In genomic region chrX:38985375-38985774, GRCh38 we compare ENCODE assay signal across 11 cellular contexts.
DNase-seq lines count a peak whose midpoint lies in the region; ATAC-seq and TF ChIP-seq lines count a peak whose summit lies in the region.
"Had no signal": no experiment of that assay in that cellular context is flagged by ENCODE, and none has a peak within 500 bp of the region (broad histone marks: within the 10 kb centered on the region; RNA-seq: fewer than 3 reads in every experiment).

No MANE protein-coding gene starts in this region.

- ATAC-seq in psoas muscle (peak in 2 of 4 donors; percentile 59 to 60), GM19452 (IDR thresholded peaks at IDR 0.05; ENCODE audit: unreplicated experiment) (no peak), GM21367 (IDR thresholded peaks at IDR 0.05; ENCODE audit: unreplicated experiment) (no peak)

- H3K36me3 ChIP-seq in Karpas-422 (ENCODE audit: insufficient read depth, low read length) (no peaks in the 10 kb centered on the region), psoas muscle (ENCODE audit: insufficient read depth in 1 of 2, low read depth in 1 of 2) (no peaks in the 10 kb centered on the region)
- H3K36me3 ChIP-seq: SJSA1 had no signal

- H3K27me3 Mint-ChIP-seq in activated CD4-positive, alpha-beta T cell treated with anti-CD3 and anti-CD28 coated beads, Interleukin-2, amount 10 ng/mL, durations not matched to agents 24 days and 14 days: peaks cover 4% of the 10 kb centered on the region

- no peak overlapping the region for H2AFZ ChIP-seq in Karpas-422 (ENCODE audit: low read length)

- no peak overlapping the region for H3K9ac ChIP-seq in Karpas-422 (ENCODE audit: low read length)

- H3K27ac ChIP-seq in Karpas-422 (ENCODE audit: low read length) (no peak overlapping the region), psoas muscle (no peak overlapping the region)
- H3K27ac ChIP-seq: epithelial cell of prostate, SJSA1 had no signal

- peaks cover 1% of the 10 kb centered on the region for H3K4me1 Mint-ChIP-seq in activated CD4-positive, alpha-beta T cell treated with anti-CD3 and anti-CD28 coated beads, Interleukin-2, amount 10 ng/mL, durations not matched to agents 24 days and 14 days

- H3K27me3 ChIP-seq in Karpas-422 (ENCODE audit: low read length) (no peaks in the 10 kb centered on the region), psoas muscle (ENCODE audit: insufficient read depth in 3 of 3, low read length in 2 of 3) (peaks cover 0 to 5% (median 0%) of the 10 kb centered on the region in 3 donors)
- H3K27me3 ChIP-seq: SJSA1 had no signal

- no peak overlapping the region for H3K4me3 Mint-ChIP-seq in activated CD4-positive, alpha-beta T cell treated with anti-CD3 and anti-CD28 coated beads, Interleukin-2, amount 10 ng/mL, durations not matched to agents 24 days and 14 days

- DNase-seq in activated CD4-positive, alpha-beta T cell treated with anti-CD3 and anti-CD28 coated beads, Interleukin-2, amount 10 ng/mL, durations not matched to agents 24 days and 14 days: peak; percentile 52
- no peak for DNase-seq in activated CD4-positive, alpha-beta T cell treated with anti-CD3 and anti-CD28 coated beads for 1 hour
- DNase-seq in Karpas-422: peak; percentile 73
- DNase-seq in amniotic epithelial cell (ENCODE audit: low read depth): peak; percentile 5
- DNase-seq in psoas muscle: no peak
- no peak for DNase-seq in foreskin melanocyte
- DNase-seq: stimulated activated CD4-positive, alpha-beta T cell treated with anti-CD3 and anti-CD28 coated beads, Interleukin-4, amount 100 ng/mL, for 24 hours had no signal

- intact Hi-C loops in activated CD4-positive, alpha-beta T cell treated with anti-CD3 and anti-CD28 coated beads, Interleukin-2, amount 10 ng/mL, durations not matched to agents 24 days and 14 days (cut with micrococcal nuclease): loop anchor here (1.0 to 10.0 kb wide), 3 partner anchors 181 to 231 kb away; partner anchors contain the start of gene MID1IP1
- intact Hi-C loops in psoas muscle (cut with DNase I): loop anchor here (5.0 to 10.0 kb wide), 3 partner anchors 183 to 231 kb away; partner anchors contain the start of gene MID1IP1 (in 1 of the 2)

- H3K4me1 ChIP-seq in Karpas-422 (ENCODE audit: low read length) (no peaks in the 10 kb centered on the region), psoas muscle (no peaks in the 10 kb centered on the region)
- H3K4me1 ChIP-seq: SJSA1 had no signal

- no peaks in the 10 kb centered on the region for H3K79me2 ChIP-seq in Karpas-422 (ENCODE audit: low read length)

- no peaks in the 10 kb centered on the region for H3K36me3 Mint-ChIP-seq in activated CD4-positive, alpha-beta T cell treated with anti-CD3 and anti-CD28 coated beads, Interleukin-2, amount 10 ng/mL, durations not matched to agents 24 days and 14 days (ENCODE audit: low read depth)

- H3K9me2 ChIP-seq in Karpas-422 (replicated peaks; ENCODE audit: insufficient read depth, low read length): no peaks in the 10 kb centered on the region

- H3K27ac Mint-ChIP-seq in activated CD4-positive, alpha-beta T cell treated with anti-CD3 and anti-CD28 coated beads, Interleukin-2, amount 10 ng/mL, durations not matched to agents 24 days and 14 days: no peak overlapping the region

- H3K4me2 ChIP-seq in Karpas-422 (ENCODE audit: low read depth, low read length, poor library complexity, severe bottlenecking): no peak overlapping the region

- no peaks in the 10 kb centered on the region for H3K9me3 Mint-ChIP-seq in activated CD4-positive, alpha-beta T cell treated with anti-CD3 and anti-CD28 coated beads, Interleukin-2, amount 10 ng/mL, durations not matched to agents 24 days and 14 days

- WGBS in psoas muscle, 3 donors: 50 to 68% (median 62%) methylated on average over 3 of the region's 3 CpGs

- H4K20me1 ChIP-seq in Karpas-422 (ENCODE audit: insufficient read depth, low read depth, low read length): no peaks in the 10 kb centered on the region

- peak; percentile 21 for TF ChIP-seq CTCF in psoas muscle (IDR thresholded peaks at IDR 0.05)

- no peak overlapping the region for H3K4me3 ChIP-seq in Karpas-422 (ENCODE audit: low read length)
- no peak overlapping the region for H3K4me3 ChIP-seq in psoas muscle
- H3K4me3 ChIP-seq: SJSA1 had no signal

- no peaks in the 10 kb centered on the region for H3K9me3 ChIP-seq in Karpas-422 (ENCODE audit: low read length)
- no peaks in the 10 kb centered on the region for H3K9me3 ChIP-seq in psoas muscle
- H3K9me3 ChIP-seq: SJSA1 had no signal

Comparison
In these comparisons a context has a peak if more than half of its experiments do, and no peak if none do; other contexts are left out.
1. DNase-seq: peak in activated CD4-positive, alpha-beta T cell treated with anti-CD3 and anti-CD28 coated beads, Interleukin-2, amount 10 ng/mL, durations not matched to agents 24 days and 14 days (single experiment), Karpas-422 (single experiment) and amniotic epithelial cell (single experiment); none in activated CD4-positive, alpha-beta T cell treated with anti-CD3 and anti-CD28 coated beads for 1 hour (single experiment), psoas muscle (0 of 2) and foreskin melanocyte (single experiment).